Comparison of ENCODE assay signal across 16 cellular contexts in genomic region chr13:112815871-112816270, GRCh38.
DNase-seq lines count a peak whose midpoint lies in the region; ATAC-seq and TF ChIP-seq lines count a peak whose summit lies in the region.
"Had no signal": no experiment of that assay in that cellular context is flagged by ENCODE, and none has a peak within 500 bp of the region (broad histone marks: within the 10 kb centered on the region; RNA-seq: fewer than 3 reads in every experiment).

No MANE protein-coding gene starts in this region.

- no peak for TF ChIP-seq CTCF in cardiac muscle cell (IDR thresholded peaks at IDR 0.05; ENCODE audit: low read depth, low read length)
- no peak for TF ChIP-seq CTCF in osteocyte (IDR thresholded peaks at IDR 0.05)
- no peak for TF ChIP-seq CTCF in stomach (IDR thresholded peaks at IDR 0.05)
- no peak for TF ChIP-seq CTCF in chondrocyte (IDR thresholded peaks at IDR 0.05)

- DNase-seq in cardiac muscle cell (ENCODE audit: low read depth in 1 of 2, low spot score in 1 of 2) (no peak), right cardiac atrium (no peak), osteocyte (ENCODE audit: extremely low spot score, unreplicated experiment) (peak; percentile 57), stomach (peak; percentile 8), chondrocyte (ENCODE audit: low spot score) (no peak), caudate nucleus (lab: John Stamatoyannopoulos, UW) (no peak), Ammon's horn (ENCODE audit: low spot score) (no peak), HuH-7.5 (ENCODE audit: low spot score) (no peak)
- DNase-seq: Caco-2; CD8-positive, alpha-beta memory T cell; DND-41; GDM1; GOT3; H9 had no signal

- intact Hi-C loops in right cardiac atrium (cut with DNase I) (no loop called here), stomach (cut with DNase I; ENCODE audit: low total_unique reads) (no loop called here)

- no peaks in the 10 kb centered on the region for H3K27me3 ChIP-seq in cardiac muscle cell
- H3K27me3 ChIP-seq in right cardiac atrium (ENCODE audit: control insufficient read depth, insufficient read depth): no peaks in the 10 kb centered on the region
- no peaks in the 10 kb centered on the region for H3K27me3 ChIP-seq in stomach
- H3K27me3 ChIP-seq: BLaER1 had no signal

- H3K9me3 Mint-ChIP-seq in osteocyte (ENCODE audit: unreplicated experiment): peaks cover 4% of the 10 kb centered on the region
- peaks cover 3% of the 10 kb centered on the region for H3K9me3 Mint-ChIP-seq in chondrocyte (ENCODE audit: low read depth)

- TF ChIP-seq EP300 in stomach (IDR thresholded peaks at IDR 0.05): no peak

- TF ChIP-seq POLR2A in stomach (IDR thresholded peaks at IDR 0.05): no peak

- H3K36me3 Mint-ChIP-seq in osteocyte (ENCODE audit: unreplicated experiment) (peaks cover 24% of the 10 kb centered on the region), chondrocyte (ENCODE audit: low read depth) (peaks cover 25% of the 10 kb centered on the region)

- H3K4me1 ChIP-seq in cardiac muscle cell (ENCODE audit: low read depth) (no peaks in the 10 kb centered on the region), right cardiac atrium (ENCODE audit: control insufficient read depth, insufficient read depth, low read length) (no peaks in the 10 kb centered on the region), stomach (no peaks in the 10 kb centered on the region)
- H3K4me1 ChIP-seq: BLaER1, Caco-2 had no signal

- ATAC-seq in right cardiac atrium: no peak

- H3K27me3 Mint-ChIP-seq in osteocyte (ENCODE audit: unreplicated experiment) (no peaks in the 10 kb centered on the region), chondrocyte (ENCODE audit: low read depth) (no peaks in the 10 kb centered on the region)
- H3K27me3 Mint-ChIP-seq: CD8-positive, alpha-beta memory T cell had no signal

- H3K9me3 ChIP-seq in cardiac muscle cell (ENCODE audit: low read depth) (no peaks in the 10 kb centered on the region), right cardiac atrium (ENCODE audit: control insufficient read depth, low read length) (no peaks in the 10 kb centered on the region), stomach (no peaks in the 10 kb centered on the region)
- H3K9me3 ChIP-seq: Caco-2 had no signal

- H3K27ac ChIP-seq in cardiac muscle cell: peak overlapping the region; percentile 66
- H3K27ac ChIP-seq in right cardiac atrium (ENCODE audit: low read length): no peak overlapping the region
- H3K27ac ChIP-seq in stomach: no peak overlapping the region
- H3K27ac ChIP-seq in caudate nucleus (ENCODE audit: low read depth, low read length): no peak overlapping the region
- H3K27ac ChIP-seq: 22Rv1, BLaER1 had no signal

- WGBS in right cardiac atrium: 88% methylated on average over 13 of the region's 13 CpGs
- WGBS in stomach, 5 donors: 94 to 97% (median 95%) methylated on average over 13 of the region's 13 CpGs

- peaks cover 40% of the 10 kb centered on the region for H3K36me3 ChIP-seq in cardiac muscle cell
- H3K36me3 ChIP-seq in stomach: peaks cover 12 to 85% (median 75%) of the 10 kb centered on the region in 4 donors

- H3K4me3 ChIP-seq in cardiac muscle cell: no peak overlapping the region
- no peak overlapping the region for H3K4me3 ChIP-seq in right cardiac atrium (ENCODE audit: low read length)
- no peak overlapping the region for H3K4me3 ChIP-seq in stomach
- H3K4me3 ChIP-seq: BLaER1 had no signal

- H3K4me3 Mint-ChIP-seq in osteocyte (ENCODE audit: unreplicated experiment) (no peak overlapping the region), chondrocyte (ENCODE audit: unreplicated experiment) (no peak overlapping the region)
- H3K4me3 Mint-ChIP-seq: CD8-positive, alpha-beta memory T cell; H9 had no signal

- H3K27ac Mint-ChIP-seq in osteocyte (ENCODE audit: unreplicated experiment): no peak overlapping the region
- H3K27ac Mint-ChIP-seq in chondrocyte (ENCODE audit: unreplicated experiment): no peak overlapping the region
- H3K27ac Mint-ChIP-seq: H9 had no signal

- no peaks in the 10 kb centered on the region for H3K4me1 Mint-ChIP-seq in osteocyte (ENCODE audit: unreplicated experiment)
- no peaks in the 10 kb centered on the region for H3K4me1 Mint-ChIP-seq in chondrocyte (ENCODE audit: low read depth)
- H3K4me1 Mint-ChIP-seq: CD8-positive, alpha-beta memory T cell; H9 had no signal

Comparison
In these comparisons a context has a peak if more than half of its experiments do, and no peak if none do; other contexts are left out.
1. DNase-seq: peak in osteocyte (single experiment) and stomach (single experiment); none in cardiac muscle cell (0 of 2), right cardiac atrium (0 of 3), chondrocyte (single experiment), caudate nucleus (0 of 61), Ammon's horn (single experiment) and HuH-7.5 (single experiment).